8 cellular contexts compared by ENCODE assay signal in genomic region chr16:4371481-4372314, GRCh38. TPM values are rescaled to one million over a fixed set of nuclear protein-coding genes. Genes with fewer than 3 reads are reported as not detected.
DNase-seq lines count a peak whose midpoint lies in the region; ATAC-seq, FAIRE-seq and TF ChIP-seq lines count a peak whose summit lies in the region.

Gene VASN (plus strand): TSS chr16:4371848. CDS start chr16:4380878, 9,030 bp downstream.

- FAIRE-seq in RCC 7860 (lab: Jason Lieb, UNC): no peak

- peak within 1 kb of the TSS; percentile 93 to 95 for H3K4me3 ChIP-seq in foreskin fibroblast (ENCODE audit: low read depth in 1 of 2, low read length in 2 of 2)

- H3K4me1 Mint-ChIP-seq in neural crest cell: peaks cover 5% of the 10 kb centered on the region
- H3K4me1 Mint-ChIP-seq in stimulated activated naive CD8-positive, alpha-beta T cell treated with anti-CD3 and anti-CD28 coated beads, Interleukin-15, amount 100 ng/mL, for 72 hours: peaks cover 29% of the 10 kb centered on the region

- DNase-seq in C1 segment of cervical spinal cord (lab: John Stamatoyannopoulos, UW) (peak in 12 of 14 donors; percentile 12 to 82 (median 52)), RCC 7860 (ENCODE audit: low spot score) (peak; percentile 24), activated gamma-delta T cell (lab: John Stamatoyannopoulos, UW) (peak; percentile 66), foreskin fibroblast (peak; percentile 72 to 92), neural crest cell (ENCODE audit: low read depth, low spot score) (peak; percentile 65)
- peak; percentile 62 to 67 for DNase-seq in stimulated activated naive CD8-positive, alpha-beta T cell treated with anti-CD3 and anti-CD28 coated beads, Interleukin-15, amount 100 ng/mL, for 72 hours

- peaks cover 11% of the 10 kb centered on the region for H3K27me3 Mint-ChIP-seq in neural crest cell (ENCODE audit: low read depth)
- H3K27me3 Mint-ChIP-seq in stimulated activated naive CD8-positive, alpha-beta T cell treated with anti-CD3 and anti-CD28 coated beads, Interleukin-15, amount 100 ng/mL, for 72 hours: no peaks in the 10 kb centered on the region

- no peak within 1 kb of the TSS for H3K27ac Mint-ChIP-seq in neural crest cell (ENCODE audit: unreplicated experiment)
- peak within 1 kb of the TSS in 1 of 2 donors; percentile 92 for H3K27ac Mint-ChIP-seq in stimulated activated naive CD8-positive, alpha-beta T cell treated with anti-CD3 and anti-CD28 coated beads, Interleukin-15, amount 100 ng/mL, for 72 hours

- ATAC-seq in GM21737 (IDR thresholded peaks at IDR 0.05; ENCODE audit: unreplicated experiment) (peak; percentile 51), GM18861 (IDR thresholded peaks at IDR 0.05; ENCODE audit: unreplicated experiment) (no peak)
- ATAC-seq in stimulated activated naive CD8-positive, alpha-beta T cell treated with anti-CD3 and anti-CD28 coated beads, Interleukin-15, amount 100 ng/mL, for 72 hours: peak; percentile 79

- H3K9me3 Mint-ChIP-seq in neural crest cell: no peaks in the 10 kb centered on the region
- no peaks in the 10 kb centered on the region for H3K9me3 Mint-ChIP-seq in stimulated activated naive CD8-positive, alpha-beta T cell treated with anti-CD3 and anti-CD28 coated beads, Interleukin-15, amount 100 ng/mL, for 72 hours

- TF ChIP-seq CTCF in foreskin fibroblast (IDR thresholded peaks at IDR 0.05; ENCODE audit: low read depth, low read length): no peak
- no peak for TF ChIP-seq CTCF in neural crest cell (conservative IDR thresholded peaks at IDR 0.05)

- no peaks in the 10 kb centered on the region for H3K36me3 Mint-ChIP-seq in neural crest cell (ENCODE audit: low read depth)

- peak within 1 kb of the TSS; percentile 82 for H3K4me3 Mint-ChIP-seq in neural crest cell
- peak within 1 kb of the TSS; percentile 74 to 82 for H3K4me3 Mint-ChIP-seq in stimulated activated naive CD8-positive, alpha-beta T cell treated with anti-CD3 and anti-CD28 coated beads, Interleukin-15, amount 100 ng/mL, for 72 hours

RNA-seq across cellular contexts. Expression of gene VASN, which starts in this region (rescaled TPM):
- 0.91 and 1.2 TPM in 2 replicates for total RNA-seq in neural crest cell

Comparison
In these comparisons a context has a peak if more than half of its experiments do, and no peak if none do; other contexts are left out.
1. DNase-seq: peak in every context shown above with its lines; median percentile 82 in foreskin fibroblast; 66 in activated gamma-delta T cell; 65 in neural crest cell; 64 in stimulated activated naive CD8-positive, alpha-beta T cell treated with anti-CD3 and anti-CD28 coated beads, Interleukin-15, amount 100 ng/mL, for 72 hours; 52 in C1 segment of cervical spinal cord; 24 in RCC 7860.